ENCODE assay signal across 10 cellular contexts in genomic region chr22:39456262-39457046, GRCh38. TPM values are rescaled to one million over a fixed set of nuclear protein-coding genes. Genes with fewer than 3 reads are reported as not detected.
DNase-seq lines count a peak whose midpoint lies in the region; ATAC-seq and TF ChIP-seq lines count a peak whose summit lies in the region.
"Had no signal": no experiment of that assay in that cellular context is flagged by ENCODE, and none has a peak within 500 bp of the region (broad histone marks: within the 10 kb centered on the region; RNA-seq: fewer than 3 reads in every experiment).

TSS of gene MGAT3 (plus strand) at chr22:39457012. CDS start at chr22:39487348, 30,336 bp downstream.

- H3K9me3 ChIP-seq in tibial artery = no peaks in the 10 kb centered on the region

- no peak for TF ChIP-seq CTCF in tibial artery (IDR thresholded peaks at IDR 0.05)

- peak within 1 kb of the TSS; percentile 28 to 49 for H3K4me3 ChIP-seq in tibial artery

- peaks cover 0 to 56% of the 10 kb centered on the region in 2 donors for H3K27me3 ChIP-seq in tibial artery

- peak within 1 kb of the TSS; percentile 59 for H3K4me3 Mint-ChIP-seq in activated CD4-positive, alpha-beta T cell treated with anti-CD3 and anti-CD28 coated beads, Interleukin-2, amount 10 ng/mL, durations not matched to agents 7 days and 5 days
- H3K4me3 Mint-ChIP-seq in activated naive CD8-positive, alpha-beta T cell treated with anti-CD3 and anti-CD28 coated beads, Interleukin-2, amount 50 U/mL, for 24 hours = peak within 1 kb of the TSS; percentile 61

- H3K27me3 Mint-ChIP-seq in activated CD4-positive, alpha-beta T cell treated with anti-CD3 and anti-CD28 coated beads, Interleukin-2, amount 10 ng/mL, durations not matched to agents 7 days and 5 days = peaks cover 37% of the 10 kb centered on the region
- peaks cover 23% of the 10 kb centered on the region for H3K27me3 Mint-ChIP-seq in activated naive CD8-positive, alpha-beta T cell treated with anti-CD3 and anti-CD28 coated beads, Interleukin-2, amount 50 U/mL, for 24 hours

- no peak for ATAC-seq in activated naive CD8-positive, alpha-beta T cell treated with anti-CD3 and anti-CD28 coated beads, Interleukin-2, amount 50 U/mL, for 24 hours
- ATAC-seq in left lobe of liver (peak; percentile 14), HG02885 (IDR thresholded peaks at IDR 0.05; ENCODE audit: poor library complexity, unreplicated experiment) (no peak)

- peaks cover 0 to 19% (median 12%) of the 10 kb centered on the region in 4 donors for H3K4me1 ChIP-seq in tibial artery

- no peaks in the 10 kb centered on the region for H3K36me3 ChIP-seq in tibial artery

- no peaks in the 10 kb centered on the region for H3K9me3 Mint-ChIP-seq in activated CD4-positive, alpha-beta T cell treated with anti-CD3 and anti-CD28 coated beads, Interleukin-2, amount 10 ng/mL, durations not matched to agents 7 days and 5 days
- H3K9me3 Mint-ChIP-seq in activated naive CD8-positive, alpha-beta T cell treated with anti-CD3 and anti-CD28 coated beads, Interleukin-2, amount 50 U/mL, for 24 hours = no peaks in the 10 kb centered on the region

- no peak within 1 kb of the TSS for H3K27ac Mint-ChIP-seq in activated CD4-positive, alpha-beta T cell treated with anti-CD3 and anti-CD28 coated beads, Interleukin-2, amount 10 ng/mL, durations not matched to agents 7 days and 5 days
- no peak within 1 kb of the TSS for H3K27ac Mint-ChIP-seq in activated naive CD8-positive, alpha-beta T cell treated with anti-CD3 and anti-CD28 coated beads, Interleukin-2, amount 50 U/mL, for 24 hours

- intact Hi-C loops in tibial artery (cut with DNase I; ENCODE audit: low total_unique reads) = no loop called here

- peak; percentile 33 for DNase-seq in activated CD4-positive, alpha-beta T cell treated with anti-CD3 and anti-CD28 coated beads, Interleukin-2, amount 10 ng/mL, durations not matched to agents 7 days and 5 days
- no peak for DNase-seq in activated CD4-positive, alpha-beta T cell treated with anti-CD3 and anti-CD28 coated beads, Interleukin-2, amount 50 U/mL, for 4 hours
- no peak for DNase-seq in activated naive CD8-positive, alpha-beta T cell treated with anti-CD3 and anti-CD28 coated beads, Interleukin-2, amount 50 U/mL, for 24 hours
- DNase-seq in left lobe of liver (ENCODE audit: low spot score) (no peak), tibial artery (no peak), NCI-H187 (lab: John Stamatoyannopoulos, UW) (no peak), UCSD-AML1 (lab: John Stamatoyannopoulos, UW; ENCODE audit: unreplicated experiment) (no peak)
- DNase-seq: COR-L47 had no signal

- peaks cover 30% of the 10 kb centered on the region for H3K4me1 Mint-ChIP-seq in activated CD4-positive, alpha-beta T cell treated with anti-CD3 and anti-CD28 coated beads, Interleukin-2, amount 10 ng/mL, durations not matched to agents 7 days and 5 days
- H3K4me1 Mint-ChIP-seq in activated naive CD8-positive, alpha-beta T cell treated with anti-CD3 and anti-CD28 coated beads, Interleukin-2, amount 50 U/mL, for 24 hours = peaks cover 23% of the 10 kb centered on the region

- CTCF ChIA-PET in activated CD4-positive, alpha-beta T cell treated with anti-CD3 and anti-CD28 coated beads, Interleukin-2, amount 10 ng/mL, durations not matched to agents 7 days and 5 days (lab: Charles Lee) = no interaction called here

- POLR2A ChIA-PET in activated CD4-positive, alpha-beta T cell treated with anti-CD3 and anti-CD28 coated beads, Interleukin-2, amount 10 ng/mL, durations not matched to agents 7 days and 5 days (lab: Charles Lee) = no interaction called here

- no peak within 1 kb of the TSS for H3K27ac ChIP-seq in tibial artery

- peaks cover 31% of the 10 kb centered on the region for H3K36me3 Mint-ChIP-seq in activated CD4-positive, alpha-beta T cell treated with anti-CD3 and anti-CD28 coated beads, Interleukin-2, amount 10 ng/mL, durations not matched to agents 7 days and 5 days (ENCODE audit: low read depth)
- H3K36me3 Mint-ChIP-seq in activated naive CD8-positive, alpha-beta T cell treated with anti-CD3 and anti-CD28 coated beads, Interleukin-2, amount 50 U/mL, for 24 hours (ENCODE audit: low read depth) = no peaks in the 10 kb centered on the region

RNA-seq across cellular contexts. Expression of gene MGAT3, which starts in this region (rescaled TPM):
- 10 to 100 TPM; 12.8 to 15.5 TPM for total RNA-seq in activated CD4-positive, alpha-beta T cell treated with anti-CD3 and anti-CD28 coated beads, Interleukin-2, amount 10 ng/mL, durations not matched to agents 7 days and 5 days
- total RNA-seq in left lobe of liver = 0.13 TPM
- total RNA-seq: LHCN-M2 had no signal

Comparison
In these comparisons a context has a peak if more than half of its experiments do, and no peak if none do; other contexts are left out.
1. RNA of gene MGAT3 (total RNA-seq): 12.8 to 15.5 TPM in activated CD4-positive, alpha-beta T cell treated with anti-CD3 and anti-CD28 coated beads, Interleukin-2, amount 10 ng/mL, durations not matched to agents 7 days and 5 days; 0.13 TPM in left lobe of liver (single experiment); every median in the first group is over 10 times any median in the second.
2. Peak in ATAC-seq in left lobe of liver; RNA of the gene not detected or under 1 TPM.